1 cellular context compared by ENCODE assay signal in the genomic region with DNA sequence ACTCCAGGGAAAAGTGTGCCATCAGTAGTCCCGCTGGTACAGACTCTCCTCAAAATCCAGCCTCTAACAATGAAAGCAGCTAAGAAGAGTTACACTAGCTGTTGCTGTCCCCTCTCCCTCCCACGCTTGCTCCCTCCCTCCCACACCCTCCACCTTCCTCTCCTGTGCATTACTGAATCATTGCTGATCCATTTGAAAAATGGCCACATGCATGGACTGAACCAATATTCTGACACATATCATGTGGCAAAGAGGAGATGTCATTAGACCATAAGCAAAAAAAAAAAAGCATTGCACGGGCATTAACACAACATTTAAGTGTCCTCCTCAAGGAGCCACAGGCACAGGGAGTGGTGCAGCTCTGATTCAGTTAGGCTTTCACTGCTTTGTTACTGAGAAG.
TF ChIP-seq lines count a peak whose summit lies in the region.

No MANE protein-coding gene starts in this region.

TF ChIP-seq in GM23338, 12 proteins besides CTCF, POLR2A, EP300 and RAD21 (continued from another document):
- no peak for TF ChIP-seq REST (IDR thresholded peaks at IDR 0.05; ENCODE audit: unreplicated experiment)
- TF ChIP-seq, protein P1, sequence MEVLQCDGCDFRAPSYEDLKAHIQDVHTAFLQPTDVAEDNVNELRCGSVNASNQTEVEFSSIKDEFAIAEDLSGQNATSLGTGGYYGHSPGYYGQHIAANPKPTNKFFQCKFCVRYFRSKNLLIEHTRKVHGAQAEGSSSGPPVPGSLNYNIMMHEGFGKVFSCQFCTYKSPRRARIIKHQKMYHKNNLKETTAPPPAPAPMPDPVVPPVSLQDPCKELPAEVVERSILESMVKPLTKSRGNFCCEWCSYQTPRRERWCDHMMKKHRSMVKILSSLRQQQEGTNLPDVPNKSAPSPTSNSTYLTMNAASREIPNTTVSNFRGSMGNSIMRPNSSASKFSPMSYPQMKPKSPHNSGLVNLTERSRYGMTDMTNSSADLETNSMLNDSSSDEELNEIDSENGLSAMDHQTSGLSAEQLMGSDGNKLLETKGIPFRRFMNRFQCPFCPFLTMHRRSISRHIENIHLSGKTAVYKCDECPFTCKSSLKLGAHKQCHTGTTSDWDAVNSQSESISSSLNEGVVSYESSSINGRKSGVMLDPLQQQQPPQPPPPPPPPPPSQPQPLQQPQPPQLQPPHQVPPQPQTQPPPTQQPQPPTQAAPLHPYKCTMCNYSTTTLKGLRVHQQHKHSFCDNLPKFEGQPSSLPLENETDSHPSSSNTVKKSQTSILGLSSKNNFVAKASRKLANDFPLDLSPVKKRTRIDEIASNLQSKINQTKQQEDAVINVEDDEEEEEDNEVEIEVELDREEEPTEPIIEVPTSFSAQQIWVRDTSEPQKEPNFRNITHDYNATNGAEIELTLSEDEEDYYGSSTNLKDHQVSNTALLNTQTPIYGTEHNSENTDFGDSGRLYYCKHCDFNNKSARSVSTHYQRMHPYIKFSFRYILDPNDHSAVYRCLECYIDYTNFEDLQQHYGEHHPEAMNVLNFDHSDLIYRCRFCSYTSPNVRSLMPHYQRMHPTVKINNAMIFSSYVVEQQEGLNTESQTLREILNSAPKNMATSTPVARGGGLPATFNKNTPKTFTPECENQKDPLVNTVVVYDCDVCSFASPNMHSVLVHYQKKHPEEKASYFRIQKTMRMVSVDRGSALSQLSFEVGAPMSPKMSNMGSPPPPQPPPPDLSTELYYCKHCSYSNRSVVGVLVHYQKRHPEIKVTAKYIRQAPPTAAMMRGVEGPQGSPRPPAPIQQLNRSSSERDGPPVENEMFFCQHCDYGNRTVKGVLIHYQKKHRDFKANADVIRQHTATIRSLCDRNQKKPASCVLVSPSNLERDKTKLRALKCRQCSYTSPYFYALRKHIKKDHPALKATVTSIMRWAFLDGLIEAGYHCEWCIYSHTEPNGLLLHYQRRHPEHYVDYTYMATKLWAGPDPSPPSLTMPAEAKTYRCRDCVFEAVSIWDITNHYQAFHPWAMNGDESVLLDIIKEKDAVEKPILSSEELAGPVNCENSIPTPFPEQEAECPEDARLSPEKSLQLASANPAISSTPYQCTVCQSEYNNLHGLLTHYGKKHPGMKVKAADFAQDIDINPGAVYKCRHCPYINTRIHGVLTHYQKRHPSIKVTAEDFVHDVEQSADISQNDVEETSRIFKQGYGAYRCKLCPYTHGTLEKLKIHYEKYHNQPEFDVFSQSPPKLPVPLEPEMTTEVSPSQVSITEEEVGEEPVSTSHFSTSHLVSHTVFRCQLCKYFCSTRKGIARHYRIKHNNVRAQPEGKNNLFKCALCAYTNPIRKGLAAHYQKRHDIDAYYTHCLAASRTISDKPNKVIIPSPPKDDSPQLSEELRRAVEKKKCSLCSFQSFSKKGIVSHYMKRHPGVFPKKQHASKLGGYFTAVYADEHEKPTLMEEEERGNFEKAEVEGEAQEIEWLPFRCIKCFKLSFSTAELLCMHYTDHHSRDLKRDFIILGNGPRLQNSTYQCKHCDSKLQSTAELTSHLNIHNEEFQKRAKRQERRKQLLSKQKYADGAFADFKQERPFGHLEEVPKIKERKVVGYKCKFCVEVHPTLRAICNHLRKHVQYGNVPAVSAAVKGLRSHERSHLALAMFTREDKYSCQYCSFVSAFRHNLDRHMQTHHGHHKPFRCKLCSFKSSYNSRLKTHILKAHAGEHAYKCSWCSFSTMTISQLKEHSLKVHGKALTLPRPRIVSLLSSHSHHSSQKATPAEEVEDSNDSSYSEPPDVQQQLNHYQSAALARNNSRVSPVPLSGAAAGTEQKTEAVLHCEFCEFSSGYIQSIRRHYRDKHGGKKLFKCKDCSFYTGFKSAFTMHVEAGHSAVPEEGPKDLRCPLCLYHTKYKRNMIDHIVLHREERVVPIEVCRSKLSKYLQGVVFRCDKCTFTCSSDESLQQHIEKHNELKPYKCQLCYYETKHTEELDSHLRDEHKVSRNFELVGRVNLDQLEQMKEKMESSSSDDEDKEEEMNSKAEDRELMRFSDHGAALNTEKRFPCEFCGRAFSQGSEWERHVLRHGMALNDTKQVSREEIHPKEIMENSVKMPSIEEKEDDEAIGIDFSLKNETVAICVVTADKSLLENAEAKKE (CRISPR knock-in tag; IDR thresholded peaks at IDR 0.05) = no peak
- no peak for TF ChIP-seq EZH2 (IDR thresholded peaks at IDR 0.05; ENCODE audit: low read depth, unreplicated experiment)
- TF ChIP-seq CREB1 (CRISPR knock-in tag; IDR thresholded peaks at IDR 0.05; ENCODE audit: low read depth) = no peak
- TF ChIP-seq POLR2AphosphoS5 (IDR thresholded peaks at IDR 0.05; ENCODE audit: low read depth) = no peak
- TF ChIP-seq JUNB (IDR thresholded peaks at IDR 0.05; ENCODE audit: unreplicated experiment) = no peak
TF ChIP-seq in GM23338: peak in this region for 0.
